ENCODE assay signal across 14 cellular contexts in the genomic region with DNA sequence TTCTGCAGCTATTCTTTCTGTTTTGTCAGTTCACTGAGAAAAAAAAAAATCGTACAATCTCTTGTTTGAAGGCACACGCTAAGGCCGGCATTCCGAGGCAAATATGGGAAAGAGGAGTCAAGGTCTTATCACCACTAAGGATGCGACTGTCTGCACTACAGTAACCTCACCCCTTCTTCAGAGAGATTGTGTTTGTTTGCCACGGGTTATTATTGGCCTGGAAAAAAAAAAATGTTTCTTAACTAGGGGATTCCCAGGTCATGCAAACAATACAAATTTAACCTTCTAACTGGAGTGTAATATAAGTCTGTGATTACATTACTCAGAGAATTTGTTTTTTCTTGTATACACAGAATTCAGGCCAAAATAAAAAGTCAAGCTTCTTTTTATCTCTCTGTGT.
DNase-seq lines count a peak whose midpoint lies in the region; ATAC-seq and TF ChIP-seq lines count a peak whose summit lies in the region.
"Had no signal": no experiment of that assay in that cellular context is flagged by ENCODE, and none has a peak within 500 bp of the region (broad histone marks: within the 10 kb centered on the region; RNA-seq: fewer than 3 reads in every experiment).

No MANE protein-coding gene starts in this region.

- no peak overlapping the region for H3K4me3 ChIP-seq in neural progenitor cell

- no peaks in the 10 kb centered on the region for H3K9me3 ChIP-seq in neural progenitor cell (ENCODE audit: low read depth)
- H3K9me3 ChIP-seq: SK-N-SH had no signal

- H2AFZ ChIP-seq in neural progenitor cell (replicated peaks), result peak overlapping the region; percentile 14

- H3K4me2 ChIP-seq in neural progenitor cell, result no peak overlapping the region
- H3K4me2 ChIP-seq: SK-N-SH had no signal

- H3F3A ChIP-seq in neural progenitor cell (ENCODE audit: low read depth), result no peaks in the 10 kb centered on the region

- H3K27ac ChIP-seq in neural progenitor cell, result no peak overlapping the region

- H3K4me1 Mint-ChIP-seq in neural progenitor cell, result no peaks in the 10 kb centered on the region
- peaks cover 18% of the 10 kb centered on the region for H3K4me1 Mint-ChIP-seq in stimulated activated naive CD8-positive, alpha-beta T cell treated with anti-CD3 and anti-CD28 coated beads, Interleukin-15, amount 100 ng/mL, for 72 hours

- TF ChIP-seq CTCF in neural progenitor cell (IDR thresholded peaks at IDR 0.05), result no peak

- H3K4me3 Mint-ChIP-seq in neural progenitor cell, result no peak overlapping the region
- no peak overlapping the region for H3K4me3 Mint-ChIP-seq in stimulated activated naive CD8-positive, alpha-beta T cell treated with anti-CD3 and anti-CD28 coated beads, Interleukin-15, amount 100 ng/mL, for 72 hours

- no peaks in the 10 kb centered on the region for H3K9me3 Mint-ChIP-seq in neural progenitor cell
- no peaks in the 10 kb centered on the region for H3K9me3 Mint-ChIP-seq in stimulated activated naive CD8-positive, alpha-beta T cell treated with anti-CD3 and anti-CD28 coated beads, Interleukin-15, amount 100 ng/mL, for 72 hours
- H3K9me3 Mint-ChIP-seq: activated naive CD4-positive, alpha-beta T cell treated with anti-CD3 and anti-CD28 coated beads, Interleukin-2, amount 50 U/mL, for 72 hours had no signal

- H3K79me2 ChIP-seq in neural progenitor cell (ENCODE audit: low read depth), result no peaks in the 10 kb centered on the region

- no peaks in the 10 kb centered on the region for H3K27me3 ChIP-seq in neural progenitor cell

- H3K4me1 ChIP-seq in neural progenitor cell, result no peaks in the 10 kb centered on the region

- no peaks in the 10 kb centered on the region for H3K27me3 Mint-ChIP-seq in neural progenitor cell (ENCODE audit: insufficient read depth, low read depth)
- H3K27me3 Mint-ChIP-seq in stimulated activated naive CD8-positive, alpha-beta T cell treated with anti-CD3 and anti-CD28 coated beads, Interleukin-15, amount 100 ng/mL, for 72 hours, result no peaks in the 10 kb centered on the region

- H3K9ac ChIP-seq in neural progenitor cell, result no peak overlapping the region
- H3K9ac ChIP-seq: SK-N-SH had no signal

- H3K36me3 Mint-ChIP-seq in neural progenitor cell, result no peaks in the 10 kb centered on the region
- H3K36me3 Mint-ChIP-seq: activated naive CD4-positive, alpha-beta T cell treated with anti-CD3 and anti-CD28 coated beads, Interleukin-2, amount 50 U/mL, for 72 hours had no signal

- no peaks in the 10 kb centered on the region for H4K20me1 ChIP-seq in neural progenitor cell (ENCODE audit: low read depth)

- ATAC-seq in GM18868 (IDR thresholded peaks at IDR 0.05; ENCODE audit: unreplicated experiment) (peak; percentile 37), GM21723 (IDR thresholded peaks at IDR 0.05; ENCODE audit: unreplicated experiment) (peak; percentile 29), HG03432 (IDR thresholded peaks at IDR 0.05; ENCODE audit: unreplicated experiment) (peak; percentile 41), HG03025 (IDR thresholded peaks at IDR 0.05; ENCODE audit: low FRiP score, unreplicated experiment) (no peak)
- no peak for ATAC-seq in stimulated activated naive CD8-positive, alpha-beta T cell treated with anti-CD3 and anti-CD28 coated beads, Interleukin-15, amount 100 ng/mL, for 72 hours
- ATAC-seq: activated naive CD4-positive, alpha-beta T cell treated with anti-CD3 and anti-CD28 coated beads, Interleukin-2, amount 50 U/mL, for 72 hours had no signal

- no peak overlapping the region for H3K27ac Mint-ChIP-seq in neural progenitor cell
- no peak overlapping the region for H3K27ac Mint-ChIP-seq in stimulated activated naive CD8-positive, alpha-beta T cell treated with anti-CD3 and anti-CD28 coated beads, Interleukin-15, amount 100 ng/mL, for 72 hours

- H3K36me3 ChIP-seq in neural progenitor cell, result no peaks in the 10 kb centered on the region

- DNase-seq in neural progenitor cell (ENCODE audit: low spot score), result no peak
- no peak for DNase-seq in LoVo (ENCODE audit: low spot score)
- no peak for DNase-seq in stimulated activated naive CD8-positive, alpha-beta T cell treated with anti-CD3 and anti-CD28 coated beads, Interleukin-15, amount 100 ng/mL, for 72 hours
- DNase-seq: foreskin fibroblast, mammary epithelial cell, NCI-H1092, NCI-H2171, SK-N-SH, small intestine had no signal

Comparison
In these comparisons a context has a peak if more than half of its experiments do, and no peak if none do; other contexts are left out.
1. ATAC-seq: peak in GM18868 (single experiment), GM21723 (single experiment) and HG03432 (single experiment); none in HG03025 (single experiment) and stimulated activated naive CD8-positive, alpha-beta T cell treated with anti-CD3 and anti-CD28 coated beads, Interleukin-15, amount 100 ng/mL, for 72 hours (single experiment).